In genomic region chr4:43718369-43718768, GRCh38 we compare ENCODE assay signal across 17 cellular contexts.
DNase-seq lines count a peak whose midpoint lies in the region; ATAC-seq and TF ChIP-seq lines count a peak whose summit lies in the region.
"Had no signal": no experiment of that assay in that cellular context is flagged by ENCODE, and none has a peak within 500 bp of the region (broad histone marks: within the 10 kb centered on the region; RNA-seq: fewer than 3 reads in every experiment).

No MANE protein-coding gene starts in this region.

- no peak overlapping the region for H3K4me3 ChIP-seq in NB4 (ENCODE audit: low read depth, low read length)
- H3K4me3 ChIP-seq in fibroblast of villous mesenchyme (ENCODE audit: low read depth, low read length): no peak overlapping the region
- H3K4me3 ChIP-seq in skeletal muscle cell (ENCODE audit: low read depth, low read length): no peak overlapping the region
- H3K4me3 ChIP-seq: BLaER1 treated with 17β-estradiol and CSF1 and Interleukin-3, amounts not matched to agents 10 nM and 100 nM; GM23338 had no signal

- no peak for TF ChIP-seq POLR2A in NB4 (IDR thresholded peaks at IDR 0.05; ENCODE audit: extremely low read depth, insufficient read length)

- no peak for ATAC-seq in HG02623 (IDR thresholded peaks at IDR 0.05; ENCODE audit: unreplicated experiment)
- ATAC-seq: GM23338, HCT116 had no signal

- TF ChIP-seq CTCF in NB4 (IDR thresholded peaks at IDR 0.05; ENCODE audit: low read depth, low read length): no peak
- TF ChIP-seq CTCF in fibroblast of villous mesenchyme (IDR thresholded peaks at IDR 0.05; ENCODE audit: insufficient read depth, low read depth, low read length): no peak

- DNase-seq in HuH-7 (ENCODE audit: low spot score) (peak; percentile 15), NB4 (ENCODE audit: low read depth) (peak; percentile 5), fibroblast of villous mesenchyme (ENCODE audit: low read depth) (peak; percentile 50), skeletal muscle cell (ENCODE audit: low read depth) (peak; percentile 4), hypothalamus (lab: John Stamatoyannopoulos, UW) (no peak)
- DNase-seq in activated CD8-positive, alpha-beta memory T cell treated with anti-CD3 and anti-CD28 coated beads, Interleukin-2, amount 50 U/mL, for 48 hours: no peak
- DNase-seq: CD4-positive, CD25-positive, alpha-beta regulatory T cell; CD8-positive, alpha-beta memory T cell; COR-L47; DMS79 treated with DMSO at 0.1 percent for 48 hours; GF-D8; H7; HFFc6 had no signal

Comparison
In these comparisons a context has a peak if more than half of its experiments do, and no peak if none do; other contexts are left out.
1. DNase-seq: peak in HuH-7 (single experiment), NB4 (single experiment), fibroblast of villous mesenchyme (single experiment) and skeletal muscle cell (single experiment); none in hypothalamus (0 of 51) and activated CD8-positive, alpha-beta memory T cell treated with anti-CD3 and anti-CD28 coated beads, Interleukin-2, amount 50 U/mL, for 48 hours (single experiment).